In the genomic region with DNA sequence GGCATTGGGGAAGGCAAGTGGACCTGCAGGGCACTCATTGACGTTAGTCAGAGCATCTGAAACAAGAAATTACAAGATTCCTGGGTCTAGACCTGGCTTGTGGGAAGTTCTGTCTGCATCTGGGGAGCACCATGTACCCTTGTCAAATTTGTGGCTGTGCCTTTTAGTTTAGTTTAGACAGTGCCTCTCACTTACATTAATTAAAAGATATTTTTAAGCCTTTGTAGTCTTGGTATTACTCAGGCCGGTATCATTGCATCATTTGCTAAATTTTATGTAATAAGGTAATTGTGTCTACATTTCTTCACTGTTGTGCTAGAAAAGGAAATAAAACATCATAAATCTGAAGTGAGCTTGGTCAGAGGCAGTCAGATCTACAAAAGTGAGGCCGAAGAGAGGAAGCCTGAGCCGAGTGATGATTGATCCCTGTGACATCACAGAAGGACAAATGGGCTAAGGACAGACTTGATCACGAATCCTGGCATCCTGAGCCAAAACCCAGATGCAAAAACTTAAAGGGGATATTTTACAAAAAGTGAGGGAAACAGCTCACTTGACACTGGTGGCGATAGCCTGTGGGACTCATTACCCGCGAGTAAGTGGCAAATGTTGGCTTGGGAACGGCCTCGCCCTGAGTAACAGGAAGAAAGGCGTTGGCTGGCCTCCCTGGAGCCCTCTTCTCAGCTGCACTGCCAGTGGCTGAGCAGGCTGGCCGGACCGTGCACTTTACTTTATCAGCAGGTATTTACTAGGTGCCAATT, we compare ENCODE assay signal across 14 cellular contexts.
DNase-seq lines count a peak whose midpoint lies in the region; ATAC-seq and TF ChIP-seq lines count a peak whose summit lies in the region.
"Had no signal": no experiment of that assay in that cellular context is flagged by ENCODE, and none has a peak within 500 bp of the region (broad histone marks: within the 10 kb centered on the region; RNA-seq: fewer than 3 reads in every experiment).

No MANE protein-coding gene starts in this region.

- H3K9me3 ChIP-seq in heart left ventricle = no peaks in the 10 kb centered on the region
- H3K9me3 ChIP-seq in testis = no peaks in the 10 kb centered on the region
- H3K9me3 ChIP-seq: SJSA1 had no signal

- TF ChIP-seq POLR2A in heart left ventricle (IDR thresholded peaks at IDR 0.05) = no peak
- TF ChIP-seq POLR2A in testis (IDR thresholded peaks at IDR 0.05) = no peak

- no peaks in the 10 kb centered on the region for H3K27me3 Mint-ChIP-seq in naive thymus-derived CD8-positive, alpha-beta T cell
- H3K27me3 Mint-ChIP-seq: activated CD4-positive, alpha-beta T cell treated with anti-CD3 and anti-CD28 coated beads, Interleukin-2, amount 10 ng/mL, durations not matched to agents 24 days and 14 days; activated naive CD8-positive, alpha-beta T cell treated with anti-CD3 and anti-CD28 coated beads, Interleukin-2, amount 50 U/mL, for 24 hours; CD4-positive, alpha-beta T cell; memory B cell; stimulated activated naive CD8-positive, alpha-beta T cell treated with anti-CD3 and anti-CD28 coated beads, Interleukin-15, Interleukin-2, amounts not matched to agents 100 ng/mL and 50 ng/mL, for 24 hours had no signal

- H3K4me3 ChIP-seq in heart left ventricle (no peak overlapping the region), rectal smooth muscle tissue (ENCODE audit: low read length) (peak overlapping the region; percentile 10), testis (no peak overlapping the region)
- H3K4me3 ChIP-seq: SJSA1 had no signal

- H3K4me3 Mint-ChIP-seq in naive thymus-derived CD8-positive, alpha-beta T cell = no peak overlapping the region
- H3K4me3 Mint-ChIP-seq: activated CD4-positive, alpha-beta T cell treated with anti-CD3 and anti-CD28 coated beads, Interleukin-2, amount 10 ng/mL, durations not matched to agents 24 days and 14 days; activated naive CD8-positive, alpha-beta T cell treated with anti-CD3 and anti-CD28 coated beads, Interleukin-2, amount 50 U/mL, for 24 hours; CD4-positive, alpha-beta T cell; memory B cell; stimulated activated naive CD8-positive, alpha-beta T cell treated with anti-CD3 and anti-CD28 coated beads, Interleukin-15, Interleukin-2, amounts not matched to agents 100 ng/mL and 50 ng/mL, for 24 hours had no signal

- H3K9ac ChIP-seq in rectal smooth muscle tissue (ENCODE audit: low read length) = no peak overlapping the region

- ATAC-seq in heart left ventricle = peak; percentile 62 to 93 (median 88)
- no peak for ATAC-seq in naive thymus-derived CD8-positive, alpha-beta T cell
- ATAC-seq in GM21423 (IDR thresholded peaks at IDR 0.05; ENCODE audit: unreplicated experiment) = no peak
- ATAC-seq: activated naive CD8-positive, alpha-beta T cell treated with anti-CD3 and anti-CD28 coated beads, Interleukin-2, amount 50 U/mL, for 24 hours had no signal

- WGBS in heart left ventricle, 4 donors = 24 to 26% (median 25%) methylated on average over 13 of the region's 13 CpGs
- 75 to 78% methylated on average over 13 of the region's 13 CpGs for WGBS in testis, 2 donors

- H3K4me1 ChIP-seq in heart left ventricle = peaks cover 8 to 70% (median 48%) of the 10 kb centered on the region in 12 donors
- H3K4me1 ChIP-seq in rectal smooth muscle tissue (ENCODE audit: control insufficient read depth, insufficient read depth, low read length) = peaks cover 47% of the 10 kb centered on the region
- peaks cover 19% of the 10 kb centered on the region for H3K4me1 ChIP-seq in testis

- H3K27ac ChIP-seq in heart left ventricle = peak overlapping the region in 11 of 12 donors; percentile 7 to 79 (median 62)
- peak overlapping the region; percentile 69 for H3K27ac ChIP-seq in rectal smooth muscle tissue (ENCODE audit: low read depth, low read length)
- H3K27ac ChIP-seq in testis = no peak overlapping the region
- H3K27ac ChIP-seq: SJSA1 had no signal

- peaks cover 0 to 6% (median 1%) of the 10 kb centered on the region in 4 donors for H3K4me1 Mint-ChIP-seq in naive thymus-derived CD8-positive, alpha-beta T cell
- H3K4me1 Mint-ChIP-seq: activated CD4-positive, alpha-beta T cell treated with anti-CD3 and anti-CD28 coated beads, Interleukin-2, amount 10 ng/mL, durations not matched to agents 24 days and 14 days; activated naive CD8-positive, alpha-beta T cell treated with anti-CD3 and anti-CD28 coated beads, Interleukin-2, amount 50 U/mL, for 24 hours had no signal

- H3K27me3 ChIP-seq in heart left ventricle (no peaks in the 10 kb centered on the region), rectal smooth muscle tissue (ENCODE audit: control insufficient read depth, insufficient read depth, low read length) (no peaks in the 10 kb centered on the region), testis (no peaks in the 10 kb centered on the region)
- H3K27me3 ChIP-seq: SJSA1 had no signal

- intact Hi-C loops in heart left ventricle (cut with DNase I) (no loop called here), testis (cut with DNase I; ENCODE audit: low total_unique reads) (no loop called here)

- H3K36me3 ChIP-seq in heart left ventricle = peaks cover 0 to 21% (median 9%) of the 10 kb centered on the region in 9 donors
- H3K36me3 ChIP-seq in rectal smooth muscle tissue (ENCODE audit: control insufficient read depth, insufficient read depth, low read length) = no peaks in the 10 kb centered on the region
- H3K36me3 ChIP-seq in testis (ENCODE audit: low read depth, missing control alignments) = no peaks in the 10 kb centered on the region
- H3K36me3 ChIP-seq: SJSA1 had no signal

- DNase-seq in DMS153 treated with DMSO at 0.1 percent for 48 hours (lab: John Stamatoyannopoulos, UW; ENCODE audit: unreplicated experiment) (peak; percentile 52), NOMO-1 treated with dmso at 0.1 percent for 144 hours (lab: John Stamatoyannopoulos, UW; ENCODE audit: unreplicated experiment) (peak; percentile 89), heart left ventricle (peak; percentile 61 to 86 (median 83)), testis (no peak), GM19240 (ENCODE audit: insufficient read length, low spot score) (no peak)
- no peak for DNase-seq in naive thymus-derived CD8-positive, alpha-beta T cell
- DNase-seq: activated CD4-positive, alpha-beta T cell treated with anti-CD3 and anti-CD28 coated beads, Interleukin-2, amount 10 ng/mL, durations not matched to agents 24 days and 14 days; activated naive CD8-positive, alpha-beta T cell treated with anti-CD3 and anti-CD28 coated beads, Interleukin-2, amount 50 U/mL, for 24 hours; CD4-positive, alpha-beta T cell had no signal

- no peaks in the 10 kb centered on the region for H3K9me3 Mint-ChIP-seq in naive thymus-derived CD8-positive, alpha-beta T cell
- H3K9me3 Mint-ChIP-seq: activated CD4-positive, alpha-beta T cell treated with anti-CD3 and anti-CD28 coated beads, Interleukin-2, amount 10 ng/mL, durations not matched to agents 24 days and 14 days; activated naive CD8-positive, alpha-beta T cell treated with anti-CD3 and anti-CD28 coated beads, Interleukin-2, amount 50 U/mL, for 24 hours; CD4-positive, alpha-beta T cell; memory B cell; stimulated activated naive CD8-positive, alpha-beta T cell treated with anti-CD3 and anti-CD28 coated beads, Interleukin-15, Interleukin-2, amounts not matched to agents 100 ng/mL and 50 ng/mL, for 24 hours had no signal

- no peak for TF ChIP-seq CTCF in heart left ventricle (IDR thresholded peaks at IDR 0.05)
- TF ChIP-seq CTCF in testis (IDR thresholded peaks at IDR 0.05) = no peak

- POLR2A ChIA-PET in naive thymus-derived CD8-positive, alpha-beta T cell (lab: Charles Lee) = no interaction called here

- H3K36me3 Mint-ChIP-seq in naive thymus-derived CD8-positive, alpha-beta T cell = peaks cover 0 to 36% (median 8%) of the 10 kb centered on the region in 3 donors

- no peak overlapping the region for H3K27ac Mint-ChIP-seq in naive thymus-derived CD8-positive, alpha-beta T cell
- H3K27ac Mint-ChIP-seq: activated CD4-positive, alpha-beta T cell treated with anti-CD3 and anti-CD28 coated beads, Interleukin-2, amount 10 ng/mL, durations not matched to agents 24 days and 14 days; activated naive CD8-positive, alpha-beta T cell treated with anti-CD3 and anti-CD28 coated beads, Interleukin-2, amount 50 U/mL, for 24 hours; CD4-positive, alpha-beta T cell; memory B cell; stimulated activated naive CD8-positive, alpha-beta T cell treated with anti-CD3 and anti-CD28 coated beads, Interleukin-15, Interleukin-2, amounts not matched to agents 100 ng/mL and 50 ng/mL, for 24 hours had no signal

Comparison
In these comparisons a context has a peak if more than half of its experiments do, and no peak if none do; other contexts are left out.
1. DNase-seq: peak in DMS153 treated with DMSO at 0.1 percent for 48 hours (single experiment), NOMO-1 treated with dmso at 0.1 percent for 144 hours (single experiment) and heart left ventricle (5 of 5); none in testis (single experiment), naive thymus-derived CD8-positive, alpha-beta T cell (0 of 10) and GM19240 (single experiment).
2. ATAC-seq: peak in heart left ventricle (4 of 4); none in naive thymus-derived CD8-positive, alpha-beta T cell (0 of 2) and GM21423 (single experiment).
3. H3K27ac ChIP-seq: peak in heart left ventricle (11 of 12) and rectal smooth muscle tissue (single experiment); none in testis (0 of 2).